In genomic region chr6:13538084-13538483, GRCh38 we compare ENCODE assay signal across 8 cellular contexts. TPM values are rescaled to one million over a fixed set of nuclear protein-coding genes. Genes with fewer than 3 reads are reported as not detected.
A peak's percentile ranks its signal among the peaks of the same experiment; 100 is the strongest.
DNase-seq lines count a peak whose midpoint lies in the region; ATAC-seq, FAIRE-seq and TF ChIP-seq lines count a peak whose summit lies in the region.

No MANE protein-coding gene starts in this region.

- ATAC-seq in RWPE2 (ENCODE audit: low read depth) (peak; percentile 59; the same call in 1 of the 3 replicates), HG03442 (IDR thresholded peaks at IDR 0.05; ENCODE audit: unreplicated experiment) (no peak), HG02678 (IDR thresholded peaks at IDR 0.05; ENCODE audit: unreplicated experiment) (no peak)

- H3K27me3 ChIP-seq in A673 (replicated peaks; ENCODE audit: insufficient read depth, low read depth, low read length, poor library complexity), result no peaks in the 10 kb centered on the region
- no peaks in the 10 kb centered on the region for H3K27me3 ChIP-seq in RWPE2 (ENCODE audit: insufficient read depth, poor library complexity, severe bottlenecking)

- no TSS peak for BruUV-seq in A673 (replicated peaks; lab: Mats Ljungman, UMichigan)

- TF ChIP-seq CTCF in A673 (conservative IDR thresholded peaks at IDR 0.05; ENCODE audit: low read depth, low read length) (peak; percentile 57), RWPE2 (IDR thresholded peaks at IDR 0.05; ENCODE audit: poor library complexity, severe bottlenecking) (peak; percentile 79), fibroblast of villous mesenchyme (IDR thresholded peaks at IDR 0.05; ENCODE audit: insufficient read depth, low read depth, low read length) (peak; percentile 48), retinal pigment epithelial cell (conservative IDR thresholded peaks at IDR 0.05; ENCODE audit: low read depth, low read length) (peak; percentile 43)

- intact Hi-C loops in A673 (cut with micrococcal nuclease; ENCODE audit: unreplicated experiment), result loop anchor here (1.0 kb wide), 1 partner anchor 202 kb away; no protein-coding TSS in a partner anchor

- H3K9me3 ChIP-seq in A673 (ENCODE audit: low read depth, low read length, poor library complexity, severe bottlenecking) (no peaks in the 10 kb centered on the region), RWPE2 (ENCODE audit: severe bottlenecking) (no peaks in the 10 kb centered on the region)

- POLR2A ChIA-PET in A673 (lab: Charles Lee; ENCODE audit: low non-redundant PET), result no interaction called here

- peak; percentile 54 for FAIRE-seq in GM19239 (lab: Jason Lieb, UNC)

- CTCF ChIA-PET in A673 (lab: Charles Lee), result interaction anchor here (0.7 to 1.0 kb wide), 2 partner anchors 37 to 234 kb away, joined by 3 read pairs; partner anchors contain the start of gene SIRT5

- H3K27ac ChIP-seq in A673 (ENCODE audit: low read depth, low read length, poor library complexity, severe bottlenecking), result no peak overlapping the region
- no peak overlapping the region for H3K27ac ChIP-seq in RWPE2 (ENCODE audit: poor library complexity, severe bottlenecking)

- H3K4me1 ChIP-seq in A673 (ENCODE audit: insufficient read depth, low read length, poor library complexity, severe bottlenecking) (no peaks in the 10 kb centered on the region), RWPE2 (ENCODE audit: insufficient read depth, poor library complexity, severe bottlenecking) (peaks cover 5% of the 10 kb centered on the region)

- H3K36me3 ChIP-seq in A673 (ENCODE audit: insufficient read depth, low read length, poor library complexity, severe bottlenecking) (no peaks in the 10 kb centered on the region), RWPE2 (ENCODE audit: low read depth) (no peaks in the 10 kb centered on the region)

- H3K4me3 ChIP-seq in A673 (ENCODE audit: low read depth, low read length, poor library complexity, severe bottlenecking) (no peak overlapping the region), RWPE2 (ENCODE audit: severe bottlenecking) (no peak overlapping the region), fibroblast of villous mesenchyme (ENCODE audit: low read depth, low read length) (no peak overlapping the region), retinal pigment epithelial cell (ENCODE audit: low read length) (no peak overlapping the region)

- DNase-seq in A673 (ENCODE audit: low spot score), result peak; percentile 72
- peak; percentile 46 for DNase-seq in GM19239 (ENCODE audit: insufficient read length, low spot score)
- no peak for DNase-seq in RWPE2 (ENCODE audit: low spot score)
- DNase-seq in fibroblast of villous mesenchyme (ENCODE audit: low read depth), result peak; percentile 76
- DNase-seq in retinal pigment epithelial cell (ENCODE audit: low read depth), result no peak
- DNase-seq in mucosa of gallbladder (ENCODE audit: low spot score), result no peak

RNA-seq across cellular contexts. Expression of gene SIRT5, which starts 36.3 kb away (rescaled TPM):
- total RNA-seq in A673 (2021) (7.6 and 9.0 TPM in 2 replicates), fibroblast of villous mesenchyme (6.1 and 9.9 TPM in 2 replicates), mucosa of gallbladder (15.2 TPM)

RNA-seq across cellular contexts. Expression of gene GFOD1, which starts 50.7 kb away (rescaled TPM):
- total RNA-seq in A673 (2021), result 7.5 and 8.8 TPM in 2 replicates
- total RNA-seq in fibroblast of villous mesenchyme, result 4.2 and 4.7 TPM in 2 replicates
- 17.4 TPM for total RNA-seq in mucosa of gallbladder

Comparison
In these comparisons a context has a peak if more than half of its experiments do, and no peak if none do; other contexts are left out.
1. DNase-seq: peak in A673 (single experiment), GM19239 (single experiment) and fibroblast of villous mesenchyme (single experiment); none in RWPE2 (single experiment), retinal pigment epithelial cell (single experiment) and mucosa of gallbladder (single experiment).
2. Peak in every context shown above with its lines, with median percentiles within 50 percentile points of each other: CTCF ChIP-seq.